Comparison of ENCODE assay signal across 27 cellular contexts in genomic region chr6:140245641-140246040, GRCh38.
"Had no signal": no experiment of that assay in that cellular context is flagged by ENCODE, and none has a peak within 500 bp of the region (broad histone marks: within the 10 kb centered on the region; RNA-seq: fewer than 3 reads in every experiment).

No MANE protein-coding gene starts in this region.

- H3K4me3 ChIP-seq: left lung, lung, ovary, prostate gland, sigmoid colon, tibial nerve, uterus had no signal

- FAIRE-seq: keratinocyte, small intestine had no signal

- H3K4me1 ChIP-seq: left lung, prostate gland, sigmoid colon, tibial nerve, uterus had no signal

- DNase-seq: hypothalamus; kidney glomerular epithelial cell; left cardiac atrium; left lung; mesendoderm; naive B cell; natural killer cell; nephron progenitor cell; ovary; posterior cingulate gyrus; retina; right cardiac atrium; sigmoid colon; small intestine; stimulated activated CD4-positive, alpha-beta T cell treated with anti-CD3 and anti-CD28 coated beads, Interleukin-1b, Interleukin-23, amount 100 ng/mL, for 48 hours; stimulated activated CD4-positive, alpha-beta T cell treated with anti-CD3 and anti-CD28 coated beads, Interleukin-2, amount 100 ng/mL, for 48 hours; stimulated activated CD4-positive, alpha-beta T cell treated with anti-CD3 and anti-CD28 coated beads, Interleukin-4, amount 100 ng/mL, for 4 hours; stimulated activated CD8-positive, alpha-beta memory T cell treated with anti-CD3 and anti-CD28 coated beads, Interleukin-4, amount 100 ng/mL, for 48 hours; stimulated activated naive CD4-positive, alpha-beta T cell treated with Interleukin-2 at 50 U/mL for 16 hours; stimulated activated naive CD8-positive, alpha-beta T cell treated with anti-CD3 and anti-CD28 coated beads, Interleukin-15, amount 100 ng/mL, for 72 hours; substantia nigra; uterus had no signal

- H3K27me3 ChIP-seq: left lung, ovary, sigmoid colon, tibial nerve, uterus had no signal

- H3K36me3 ChIP-seq: left lung, ovary, prostate gland, sigmoid colon, tibial nerve, uterus had no signal

- H3K9me3 ChIP-seq: left lung, ovary, prostate gland, tibial nerve, uterus had no signal

- ATAC-seq: left cardiac atrium; left lung; natural killer cell; right cardiac atrium; stimulated activated memory B cell treated with anti-CD40 and anti-IgM and Interleukin-4, amounts not matched to agents 10 μg/mL and 1 μg/mL and 100 μg/mL, for 72 hours; stimulated activated naive CD8-positive, alpha-beta T cell treated with anti-CD3 and anti-CD28 coated beads, Interleukin-15, amount 100 ng/mL, for 72 hours had no signal

- H3K27ac ChIP-seq: left lung, ovary, prostate gland, sigmoid colon, tibial nerve, uterus had no signal
